In the genomic region with DNA sequence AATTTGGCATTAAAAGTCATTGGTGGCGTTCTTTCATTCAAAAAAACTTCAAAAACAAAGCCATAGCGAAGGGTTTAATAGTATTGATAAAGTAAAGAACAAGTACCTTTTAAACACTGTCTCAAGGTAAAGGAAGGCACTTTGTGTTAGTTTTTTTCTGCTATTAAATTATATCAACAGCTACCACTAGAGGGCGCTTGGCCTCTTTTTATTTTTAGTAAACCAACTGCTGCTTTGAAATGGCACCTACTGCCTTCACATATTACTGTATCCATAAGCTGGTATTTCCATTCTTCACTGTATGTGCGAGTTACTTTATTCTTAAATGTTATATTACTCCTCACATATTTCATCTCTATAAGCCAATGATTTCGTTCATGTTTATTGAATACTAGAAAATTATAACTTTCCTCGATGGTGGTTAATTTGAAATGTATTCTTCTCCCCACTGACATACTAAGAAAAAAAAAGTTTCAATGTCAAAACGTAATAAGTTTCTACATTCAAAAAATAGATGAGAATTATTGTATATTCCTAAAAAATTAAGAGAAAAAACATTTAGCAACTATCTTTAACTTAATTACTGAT, we compare ENCODE assay signal across 8 cellular contexts.
DNase-seq lines count a peak whose midpoint lies in the region; ATAC-seq and TF ChIP-seq lines count a peak whose summit lies in the region.

No MANE protein-coding gene starts in this region.

- H3K4me2 ChIP-seq in Karpas-422 (ENCODE audit: low read depth, low read length, poor library complexity, severe bottlenecking) (no peak overlapping the region), OCI-LY7 (ENCODE audit: low read length) (peak overlapping the region; percentile 62)

- CTCF ChIA-PET in OCI-LY7 (lab: Charles Lee; ENCODE audit: unreplicated experiment) = interaction anchor here (0.8 to 2.2 kb wide), 2 partner anchors 168 to 199 kb away, joined by 5 to 13 read pairs; no protein-coding TSS in a partner anchor

- no peaks in the 10 kb centered on the region for H3K36me3 ChIP-seq in Karpas-422 (ENCODE audit: insufficient read depth, low read length)
- H3K36me3 ChIP-seq in OCI-LY7 (ENCODE audit: insufficient read depth, low read length) = no peaks in the 10 kb centered on the region

- H3K9me3 ChIP-seq in Karpas-422 (ENCODE audit: low read length) = no peaks in the 10 kb centered on the region
- no peaks in the 10 kb centered on the region for H3K9me3 ChIP-seq in OCI-LY7 (ENCODE audit: low read length)

- H3K27me3 Mint-ChIP-seq in glutamatergic neuron (ENCODE audit: unreplicated experiment) = no peaks in the 10 kb centered on the region

- no peak overlapping the region for H3K27ac Mint-ChIP-seq in glutamatergic neuron (ENCODE audit: unreplicated experiment)

- intact Hi-C loops in OCI-LY7 (cut with micrococcal nuclease; ENCODE audit: unreplicated experiment) = loop anchor here (1.0 to 10.0 kb wide), 6 partner anchors 126 to 538 kb away; a partner anchor contains a TSS

- POLR2A ChIA-PET in OCI-LY7 (lab: Charles Lee) = interaction anchor here (0.5 to 3.4 kb wide), 18 partner anchors 13 to 1265 kb away, joined by 3 to 17 read pairs (median 4); a partner anchor contains a TSS

- peak; percentile 69 for ATAC-seq in GM19452 (IDR thresholded peaks at IDR 0.05; ENCODE audit: unreplicated experiment)

- peaks cover 2% of the 10 kb centered on the region for H3K9me3 Mint-ChIP-seq in glutamatergic neuron (ENCODE audit: unreplicated experiment)

- H2AFZ ChIP-seq in Karpas-422 (ENCODE audit: low read length) (no peak overlapping the region), OCI-LY7 (ENCODE audit: low read length) (peak overlapping the region; percentile 99)

- H3K4me1 Mint-ChIP-seq in glutamatergic neuron (ENCODE audit: low read depth, unreplicated experiment) = no peaks in the 10 kb centered on the region

- H3K9me2 ChIP-seq in Karpas-422 (replicated peaks; ENCODE audit: insufficient read depth, low read length) (no peaks in the 10 kb centered on the region), OCI-LY7 (ENCODE audit: insufficient read depth, low read length) (no peaks in the 10 kb centered on the region)

- no peak overlapping the region for H3K4me3 Mint-ChIP-seq in glutamatergic neuron (ENCODE audit: unreplicated experiment)

- no peak overlapping the region for H3K4me3 ChIP-seq in Karpas-422 (ENCODE audit: low read length)
- peak overlapping the region; percentile 30 for H3K4me3 ChIP-seq in OCI-LY7 (ENCODE audit: low read depth, low read length, poor library complexity, severe bottlenecking)
- no peak overlapping the region for H3K4me3 ChIP-seq in retinal pigment epithelial cell (ENCODE audit: low read length)

- H3K79me2 ChIP-seq in Karpas-422 (ENCODE audit: low read length) = no peaks in the 10 kb centered on the region
- H3K79me2 ChIP-seq in OCI-LY7 (ENCODE audit: insufficient read depth, low read depth, low read length) = no peaks in the 10 kb centered on the region

- H3K4me1 ChIP-seq in Karpas-422 (ENCODE audit: low read length) = no peaks in the 10 kb centered on the region
- peaks cover 45% of the 10 kb centered on the region for H3K4me1 ChIP-seq in OCI-LY7 (ENCODE audit: insufficient read depth, low read length, poor library complexity, severe bottlenecking)

- H4K20me1 ChIP-seq in Karpas-422 (ENCODE audit: insufficient read depth, low read depth, low read length) (no peaks in the 10 kb centered on the region), OCI-LY7 (ENCODE audit: insufficient read depth, low read length) (no peaks in the 10 kb centered on the region)

- H3K27ac ChIP-seq in Karpas-422 (ENCODE audit: low read length) (no peak overlapping the region), OCI-LY7 (ENCODE audit: low read depth, low read length, poor library complexity, severe bottlenecking) (peak overlapping the region; percentile 62)

- H3K9ac ChIP-seq in Karpas-422 (ENCODE audit: low read length) = no peak overlapping the region

- no peaks in the 10 kb centered on the region for H3K27me3 ChIP-seq in Karpas-422 (ENCODE audit: low read length)

- DNase-seq in COLO829 (ENCODE audit: low spot score) (peak; percentile 58), Karpas-422 (peak; percentile 90), OCI-LY7 (ENCODE audit: low spot score) (peak; percentile 87), glutamatergic neuron (no peak), retinal pigment epithelial cell (ENCODE audit: low read depth) (no peak), ecto neural progenitor cell (ENCODE audit: low spot score) (no peak)
- DNase-seq in activated naive CD4-positive, alpha-beta T cell (lab: John Stamatoyannopoulos, UW) = peak in 3 of 4 experiments; percentile 1 to 7 (median 6)

- peak; percentile 95 for TF ChIP-seq CTCF in OCI-LY7 (conservative IDR thresholded peaks at IDR 0.05; ENCODE audit: low read length)
- TF ChIP-seq CTCF in glutamatergic neuron (IDR thresholded peaks at IDR 0.05; ENCODE audit: partially characterized antibody, unreplicated experiment) = peak; percentile 97
- TF ChIP-seq CTCF in retinal pigment epithelial cell (conservative IDR thresholded peaks at IDR 0.05; ENCODE audit: low read depth, low read length) = peak; percentile 59

- H3K36me3 Mint-ChIP-seq in glutamatergic neuron (ENCODE audit: unreplicated experiment) = peaks cover 4% of the 10 kb centered on the region

- BruUV-seq in OCI-LY7 (replicated peaks; lab: Mats Ljungman, UMichigan) = no TSS peak

Comparison
In these comparisons a context has a peak if more than half of its experiments do, and no peak if none do; other contexts are left out.
1. DNase-seq: peak in COLO829 (single experiment), Karpas-422 (single experiment), OCI-LY7 (single experiment) and activated naive CD4-positive, alpha-beta T cell (3 of 4); none in glutamatergic neuron (single experiment), retinal pigment epithelial cell (single experiment) and ecto neural progenitor cell (single experiment).
2. Peak in every context shown above with its lines, with median percentiles within 50 percentile points of each other: CTCF ChIP-seq.